In the genomic region with DNA sequence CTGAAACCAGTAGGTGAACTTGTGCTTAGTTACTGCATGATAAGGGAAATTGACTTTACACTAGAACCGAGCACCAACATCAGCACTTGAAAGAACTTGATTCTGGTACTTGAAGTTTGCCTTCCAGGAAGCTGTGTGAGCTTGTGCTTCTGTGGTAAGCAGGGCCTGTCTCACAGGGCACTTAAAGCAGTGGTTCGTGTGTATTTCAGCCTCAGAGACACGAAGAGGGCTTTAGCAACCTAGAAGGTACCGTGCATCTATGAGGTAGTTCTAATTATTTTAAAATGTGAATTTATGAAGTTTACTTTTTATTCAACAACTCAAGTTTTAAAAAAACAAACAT, we compare ENCODE assay signal across 5 cellular contexts. TPM values are rescaled to one million over a fixed set of nuclear protein-coding genes. Genes with fewer than 3 reads are reported as not detected.
"Had no signal": no experiment of that assay in that cellular context is flagged by ENCODE, and none has a peak within 500 bp of the region (broad histone marks: within the 10 kb centered on the region; RNA-seq: fewer than 3 reads in every experiment).

No MANE protein-coding gene starts in this region.

RNA-seq across cellular contexts. Expression of a gene that starts 56.2 kb away (rescaled TPM):
- total RNA-seq: HepG2, HT-29, HT1080, K562 had no signal
- polyA plus RNA-seq: IgD-negative memory B cell, K562 had no signal
